ENCODE assay signal across 19 cellular contexts in genomic region chr12:54954228-54954627, GRCh38. TPM values are rescaled to one million over a fixed set of nuclear protein-coding genes. Genes with fewer than 3 reads are reported as not detected.
"Had no signal": no experiment of that assay in that cellular context is flagged by ENCODE, and none has a peak within 500 bp of the region (broad histone marks: within the 10 kb centered on the region; RNA-seq: fewer than 3 reads in every experiment).

No MANE protein-coding gene starts in this region.

- DNase-seq: activated CD4-positive, CD25-positive, alpha-beta regulatory T cell treated with anti-CD3 and anti-CD28 coated beads, Interleukin-2, amount 50 U/mL, for 72 hours; activated gamma-delta T cell treated with Interleukin-2 at 50 U/mL for 16 hours; heart left ventricle; islet precursor cell; psoas muscle; SHP77; spleen; stimulated activated CD4-positive, alpha-beta T cell treated with anti-CD3 and anti-CD28 coated beads, Interleukin-1b, Interleukin-23, amount 100 ng/mL, for 48 hours; stimulated activated naive B cell treated with anti-CD40 and anti-IgM and Interleukin-4, amounts not matched to agents 10 μg/mL and 1 μg/mL and 100 μg/mL, for 72 hours had no signal

- H3K27ac Mint-ChIP-seq: stimulated activated naive B cell treated with anti-CD40 and anti-IgM and Interleukin-4, amounts not matched to agents 10 μg/mL and 1 μg/mL and 100 μg/mL, for 72 hours; T-helper 1 cell treated with Interleukin-12 subunit alpha and Interleukin-12 subunit beta and Interleukin-4 antibody, amounts not matched to agents 30 μg/mL and 1 μg/mL, for 36 hours; type B pancreatic cell had no signal

- H3K36me3 Mint-ChIP-seq: type B pancreatic cell had no signal

- ATAC-seq: heart left ventricle; left lobe of liver; psoas muscle; sciatic nerve; SK-N-SH treated with all-trans-retinoic acid at 6 μM for 48 hours; stimulated activated naive B cell treated with anti-CD40 and anti-IgM and Interleukin-4, amounts not matched to agents 10 μg/mL and 1 μg/mL and 100 μg/mL, for 72 hours had no signal

- FAIRE-seq: colon, frontal cortex had no signal

- H3K27me3 Mint-ChIP-seq: stimulated activated naive B cell treated with anti-CD40 and anti-IgM and Interleukin-4, amounts not matched to agents 10 μg/mL and 1 μg/mL and 100 μg/mL, for 72 hours had no signal

- H3K4me3 Mint-ChIP-seq: stimulated activated naive B cell treated with anti-CD40 and anti-IgM and Interleukin-4, amounts not matched to agents 10 μg/mL and 1 μg/mL and 100 μg/mL, for 72 hours; T-helper 1 cell treated with Interleukin-12 subunit alpha and Interleukin-12 subunit beta and Interleukin-4 antibody, amounts not matched to agents 30 μg/mL and 1 μg/mL, for 36 hours; type B pancreatic cell had no signal

- H3K9me3 Mint-ChIP-seq: type B pancreatic cell had no signal

RNA-seq across cellular contexts. Expression of gene TESPA1, which starts 30.3 kb away (rescaled TPM):
- total RNA-seq: ascending aorta, fibroblast of lung, frontal cortex, osteoblast had no signal
